1 cellular context compared by ENCODE assay signal in the genomic region with DNA sequence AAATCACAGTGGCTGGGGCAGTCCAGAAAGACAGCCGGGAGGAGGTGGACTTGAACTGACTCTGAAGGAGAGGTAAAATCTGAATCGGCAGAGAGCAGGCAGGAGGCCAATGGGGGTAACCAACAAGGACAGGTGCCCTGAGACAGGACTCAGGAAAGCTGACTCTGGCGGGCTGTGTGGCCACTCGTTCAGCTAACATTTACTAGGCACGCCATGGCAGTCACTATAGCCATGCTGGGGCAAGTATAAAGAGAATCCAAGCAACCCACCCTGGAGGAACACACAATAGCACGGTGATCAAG.
TF ChIP-seq lines count a peak whose summit lies in the region.

No MANE protein-coding gene starts in this region.

TF ChIP-seq in HCT116, 20 proteins besides CTCF, POLR2A, EP300 and RAD21 (continued from another document):
- TF ChIP-seq, protein P1, sequence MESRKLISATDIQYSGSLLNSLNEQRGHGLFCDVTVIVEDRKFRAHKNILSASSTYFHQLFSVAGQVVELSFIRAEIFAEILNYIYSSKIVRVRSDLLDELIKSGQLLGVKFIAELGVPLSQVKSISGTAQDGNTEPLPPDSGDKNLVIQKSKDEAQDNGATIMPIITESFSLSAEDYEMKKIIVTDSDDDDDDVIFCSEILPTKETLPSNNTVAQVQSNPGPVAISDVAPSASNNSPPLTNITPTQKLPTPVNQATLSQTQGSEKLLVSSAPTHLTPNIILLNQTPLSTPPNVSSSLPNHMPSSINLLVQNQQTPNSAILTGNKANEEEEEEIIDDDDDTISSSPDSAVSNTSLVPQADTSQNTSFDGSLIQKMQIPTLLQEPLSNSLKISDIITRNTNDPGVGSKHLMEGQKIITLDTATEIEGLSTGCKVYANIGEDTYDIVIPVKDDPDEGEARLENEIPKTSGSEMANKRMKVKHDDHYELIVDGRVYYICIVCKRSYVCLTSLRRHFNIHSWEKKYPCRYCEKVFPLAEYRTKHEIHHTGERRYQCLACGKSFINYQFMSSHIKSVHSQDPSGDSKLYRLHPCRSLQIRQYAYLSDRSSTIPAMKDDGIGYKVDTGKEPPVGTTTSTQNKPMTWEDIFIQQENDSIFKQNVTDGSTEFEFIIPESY (IDR thresholded peaks at IDR 0.05; ENCODE audit: extremely low read depth, insufficient replicate concordance, low read length), result no peak
- TF ChIP-seq, protein P2, sequence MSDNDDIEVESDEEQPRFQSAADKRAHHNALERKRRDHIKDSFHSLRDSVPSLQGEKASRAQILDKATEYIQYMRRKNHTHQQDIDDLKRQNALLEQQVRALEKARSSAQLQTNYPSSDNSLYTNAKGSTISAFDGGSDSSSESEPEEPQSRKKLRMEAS (IDR thresholded peaks at IDR 0.05), result no peak
- TF ChIP-seq, protein P3, sequence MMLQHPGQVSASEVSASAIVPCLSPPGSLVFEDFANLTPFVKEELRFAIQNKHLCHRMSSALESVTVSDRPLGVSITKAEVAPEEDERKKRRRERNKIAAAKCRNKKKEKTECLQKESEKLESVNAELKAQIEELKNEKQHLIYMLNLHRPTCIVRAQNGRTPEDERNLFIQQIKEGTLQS (IDR thresholded peaks at IDR 0.05), result no peak
- TF ChIP-seq TCF7L2 (IDR thresholded peaks at IDR 0.05; ENCODE audit: borderline replicate concordance, extremely low read depth, insufficient read depth, insufficient read length) (no peak), CBX3 (IDR thresholded peaks at IDR 0.05; ENCODE audit: low read depth) (no peak), ELF1 (IDR thresholded peaks at IDR 0.05; ENCODE audit: borderline replicate concordance, low read depth) (no peak), SP1 (IDR thresholded peaks at IDR 0.05; ENCODE audit: low read depth) (no peak), JUND (IDR thresholded peaks at IDR 0.05) (no peak), SRF (IDR thresholded peaks at IDR 0.05; ENCODE audit: low read depth) (no peak)
- TF ChIP-seq, protein P4, sequence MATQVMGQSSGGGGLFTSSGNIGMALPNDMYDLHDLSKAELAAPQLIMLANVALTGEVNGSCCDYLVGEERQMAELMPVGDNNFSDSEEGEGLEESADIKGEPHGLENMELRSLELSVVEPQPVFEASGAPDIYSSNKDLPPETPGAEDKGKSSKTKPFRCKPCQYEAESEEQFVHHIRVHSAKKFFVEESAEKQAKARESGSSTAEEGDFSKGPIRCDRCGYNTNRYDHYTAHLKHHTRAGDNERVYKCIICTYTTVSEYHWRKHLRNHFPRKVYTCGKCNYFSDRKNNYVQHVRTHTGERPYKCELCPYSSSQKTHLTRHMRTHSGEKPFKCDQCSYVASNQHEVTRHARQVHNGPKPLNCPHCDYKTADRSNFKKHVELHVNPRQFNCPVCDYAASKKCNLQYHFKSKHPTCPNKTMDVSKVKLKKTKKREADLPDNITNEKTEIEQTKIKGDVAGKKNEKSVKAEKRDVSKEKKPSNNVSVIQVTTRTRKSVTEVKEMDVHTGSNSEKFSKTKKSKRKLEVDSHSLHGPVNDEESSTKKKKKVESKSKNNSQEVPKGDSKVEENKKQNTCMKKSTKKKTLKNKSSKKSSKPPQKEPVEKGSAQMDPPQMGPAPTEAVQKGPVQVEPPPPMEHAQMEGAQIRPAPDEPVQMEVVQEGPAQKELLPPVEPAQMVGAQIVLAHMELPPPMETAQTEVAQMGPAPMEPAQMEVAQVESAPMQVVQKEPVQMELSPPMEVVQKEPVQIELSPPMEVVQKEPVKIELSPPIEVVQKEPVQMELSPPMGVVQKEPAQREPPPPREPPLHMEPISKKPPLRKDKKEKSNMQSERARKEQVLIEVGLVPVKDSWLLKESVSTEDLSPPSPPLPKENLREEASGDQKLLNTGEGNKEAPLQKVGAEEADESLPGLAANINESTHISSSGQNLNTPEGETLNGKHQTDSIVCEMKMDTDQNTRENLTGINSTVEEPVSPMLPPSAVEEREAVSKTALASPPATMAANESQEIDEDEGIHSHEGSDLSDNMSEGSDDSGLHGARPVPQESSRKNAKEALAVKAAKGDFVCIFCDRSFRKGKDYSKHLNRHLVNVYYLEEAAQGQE (IDR thresholded peaks at IDR 0.05; ENCODE audit: low read depth), result no peak
